In genomic region chr3:63514678-63515077, GRCh38 we compare ENCODE assay signal across 23 cellular contexts.
"Had no signal": no experiment of that assay in that cellular context is flagged by ENCODE, and none has a peak within 500 bp of the region (broad histone marks: within the 10 kb centered on the region; RNA-seq: fewer than 3 reads in every experiment).

No MANE protein-coding gene starts in this region.

- H3K4me2 ChIP-seq: hepatocyte had no signal

- H3K27me3 ChIP-seq: colonic mucosa, esophagus muscularis mucosa, gastroesophageal sphincter, heart left ventricle, hepatocyte, left lung had no signal

- H3K36me3 ChIP-seq: colonic mucosa, esophagus muscularis mucosa, gastroesophageal sphincter, heart left ventricle, left lung, lower lobe of right lung had no signal

- H3K79me2 ChIP-seq: hepatocyte had no signal

- H2AFZ ChIP-seq: hepatocyte had no signal

- DNase-seq: colonic mucosa; cortex of kidney; effector CD8-positive, alpha-beta T cell; effector memory CD8-positive, alpha-beta T cell; endodermal cell; foreskin keratinocyte; heart left ventricle; hypothalamus; immature natural killer cell; islet precursor cell; kidney; kidney glomerular epithelial cell; left lung; left ventricle myocardium superior; lower lobe of right lung; mesenchymal stem cell; mucosa of descending colon; naive B cell had no signal

- H3K4me1 ChIP-seq: colonic mucosa, esophagus muscularis mucosa, foreskin keratinocyte, gastroesophageal sphincter, heart left ventricle, left lung, lower lobe of right lung had no signal

- H3K27ac ChIP-seq: colonic mucosa, esophagus muscularis mucosa, foreskin keratinocyte, gastroesophageal sphincter, heart left ventricle, hepatocyte, left lung, lower lobe of right lung had no signal

- H3K4me3 ChIP-seq: colonic mucosa, esophagus muscularis mucosa, gastroesophageal sphincter, heart left ventricle, hepatocyte, left lung, lower lobe of right lung, mucosa of descending colon had no signal

- ATAC-seq: effector memory CD8-positive, alpha-beta T cell; foreskin keratinocyte; gastroesophageal sphincter; left lung; left ventricle myocardium superior; lower lobe of right lung; mucosa of descending colon had no signal

- H3K9me3 ChIP-seq: colonic mucosa, esophagus muscularis mucosa, gastroesophageal sphincter, heart left ventricle, left lung, lower lobe of right lung, mucosa of descending colon had no signal

- FAIRE-seq: endometrium, frontal cortex, kidney had no signal
